ENCODE assay signal across 8 cellular contexts in genomic region chr12:123602651-123603195, GRCh38. TPM values are rescaled to one million over a fixed set of nuclear protein-coding genes. Genes with fewer than 3 reads are reported as not detected.
DNase-seq lines count a peak whose midpoint lies in the region; ATAC-seq, FAIRE-seq and TF ChIP-seq lines count a peak whose summit lies in the region.

No MANE protein-coding gene starts in this region.

- H3K36me3 ChIP-seq in RWPE2 (ENCODE audit: low read depth) (peaks cover 50% of the 10 kb centered on the region), pancreas (peaks cover 0 to 9% (median 2%) of the 10 kb centered on the region in 3 donors)

- no peaks in the 10 kb centered on the region for H3K27me3 ChIP-seq in RWPE2 (ENCODE audit: insufficient read depth, poor library complexity, severe bottlenecking)
- no peaks in the 10 kb centered on the region for H3K27me3 ChIP-seq in pancreas

- 7 to 9% methylated on average over 7 of the region's 7 CpGs for WGBS in pancreas, 2 donors

- TF ChIP-seq CTCF in RWPE2 (IDR thresholded peaks at IDR 0.05; ENCODE audit: poor library complexity, severe bottlenecking) (no peak), epithelial cell of esophagus (IDR thresholded peaks at IDR 0.05; ENCODE audit: insufficient read depth, low read depth, low read length, missing control alignments) (no peak), pancreas (IDR thresholded peaks at IDR 0.05) (no peak)

- ATAC-seq in activated T-cell treated with anti-CD3 and anti-CD28 coated beads, Interleukin-2, amount 50 U/mL, for 4 hours = peak; percentile 15
- peak; percentile 3; the same call in 1 of the 3 replicates for ATAC-seq in RWPE2 (ENCODE audit: low read depth)
- peak in 1 of 4 donors; percentile 2 for ATAC-seq in pancreas
- no peak for ATAC-seq in GM21367 (IDR thresholded peaks at IDR 0.05; ENCODE audit: unreplicated experiment)

- H3K4me1 Mint-ChIP-seq in activated T-cell treated with anti-CD3 and anti-CD28 coated beads, Interleukin-2, amount 50 U/mL, for 4 hours (ENCODE audit: low read depth) = peaks cover 25% of the 10 kb centered on the region

- DNase-seq in activated T-cell treated with anti-CD3 and anti-CD28 coated beads, Interleukin-2, amount 50 U/mL, for 4 hours = no peak
- DNase-seq in activated T-cell treated with anti-CD3 and anti-CD28 coated beads for 4 hours = no peak
- DNase-seq in RWPE2 (ENCODE audit: low spot score) = no peak
- DNase-seq in epithelial cell of esophagus (ENCODE audit: low read depth) = no peak
- DNase-seq in pancreas = no peak
- DNase-seq in activated CD4-positive, CD25-positive, alpha-beta regulatory T cell treated with anti-CD3 and anti-CD28 coated beads, Interleukin-2, amount 50 U/mL, for 72 hours = no peak
- no peak for DNase-seq in ACHN

- intact Hi-C loops in pancreas (cut with DNase I) = no loop called here

- H3K4me3 ChIP-seq in RWPE2 (ENCODE audit: severe bottlenecking) (peak overlapping the region; percentile 83), epithelial cell of esophagus (ENCODE audit: low read length) (peak overlapping the region; percentile 98), pancreas (peak overlapping the region; percentile 93 to 99 (median 98))

- H3K36me3 Mint-ChIP-seq in activated T-cell treated with anti-CD3 and anti-CD28 coated beads, Interleukin-2, amount 50 U/mL, for 4 hours (ENCODE audit: insufficient read depth) = peaks cover 22% of the 10 kb centered on the region

- peak overlapping the region; percentile 84 for H3K4me3 Mint-ChIP-seq in activated T-cell treated with anti-CD3 and anti-CD28 coated beads, Interleukin-2, amount 50 U/mL, for 4 hours

- H3K4me1 ChIP-seq in RWPE2 (ENCODE audit: insufficient read depth, poor library complexity, severe bottlenecking) = no peaks in the 10 kb centered on the region
- peaks cover 0 to 7% (median 0%) of the 10 kb centered on the region in 3 donors for H3K4me1 ChIP-seq in pancreas

- H3K27ac ChIP-seq in RWPE2 (ENCODE audit: poor library complexity, severe bottlenecking) (peak overlapping the region; percentile 31), pancreas (peak overlapping the region in 2 of 4 donors; percentile 87 to 89)

- in situ Hi-C loops in ACHN (cut with HindIII; ENCODE audit: low pct_ligation_motif_present, low pct_unique_long_range_greater_than_20kb, low sequenced_read_pairs) = no loop called here

- H3K9me3 ChIP-seq in RWPE2 (ENCODE audit: severe bottlenecking) (no peaks in the 10 kb centered on the region), pancreas (no peaks in the 10 kb centered on the region)

- FAIRE-seq in pancreas (lab: Jason Lieb, UNC) = no peak

- no peaks in the 10 kb centered on the region for H3K27me3 Mint-ChIP-seq in activated T-cell treated with anti-CD3 and anti-CD28 coated beads, Interleukin-2, amount 50 U/mL, for 4 hours (ENCODE audit: low read depth)

- H3K9me3 Mint-ChIP-seq in activated T-cell treated with anti-CD3 and anti-CD28 coated beads, Interleukin-2, amount 50 U/mL, for 4 hours = no peaks in the 10 kb centered on the region

RNA-seq across cellular contexts. Expression of gene DDX55, which starts 0.8 kb away (rescaled TPM):
- 10 to 100 TPM; 69.2 to 75.7 (median 69.3) TPM for total RNA-seq in activated T-cell treated with anti-CD3 and anti-CD28 coated beads, Interleukin-2, amount 50 U/mL, for 4 hours
- total RNA-seq in pancreas = 10 to 100 TPM in 3 of 6 donors, 1 to 10 TPM in 3; 6.6 to 13.0 (median 10.1) TPM
- polyA plus RNA-seq in pancreas = 10 to 100 TPM; 15.0 to 21.8 TPM

RNA-seq across cellular contexts. Expression of gene TMED2, which starts 18.4 kb away (rescaled TPM):
- 100 to 1,000 TPM; 204 to 222 (median 206) TPM for total RNA-seq in activated T-cell treated with anti-CD3 and anti-CD28 coated beads, Interleukin-2, amount 50 U/mL, for 4 hours
- 100 to 1,000 TPM; 148 to 245 (median 228) TPM for total RNA-seq in pancreas
- 10 to 100 TPM; 36.2 to 89.1 TPM for polyA plus RNA-seq in pancreas

RNA-seq across cellular contexts. Expression of gene EIF2B1, which starts 30.8 kb away (rescaled TPM):
- 100 to 1,000 TPM; 112 to 117 (median 117) TPM for total RNA-seq in activated T-cell treated with anti-CD3 and anti-CD28 coated beads, Interleukin-2, amount 50 U/mL, for 4 hours
- total RNA-seq in pancreas = 10 to 100 TPM; 15.6 to 26.7 (median 22.8) TPM
- polyA plus RNA-seq in pancreas = 10 to 100 TPM; 17.5 to 28.6 TPM

RNA-seq across cellular contexts. Expression of gene GTF2H3, which starts 30.9 kb away (rescaled TPM):
- total RNA-seq in activated T-cell treated with anti-CD3 and anti-CD28 coated beads, Interleukin-2, amount 50 U/mL, for 4 hours = 10 to 100 TPM; 77.9 to 86.2 (median 78.5) TPM
- 10 to 100 TPM in 2 of 6 donors, 1 to 10 TPM in 4; 5.3 to 12.4 (median 9.1) TPM for total RNA-seq in pancreas
- 1 to 10 TPM; 2.9 to 4.7 TPM for polyA plus RNA-seq in pancreas

Comparison
In these comparisons a context has a peak if more than half of its experiments do, and no peak if none do; other contexts are left out.
1. RNA of gene DDX55, which starts 0.8 kb away (total RNA-seq): 69.2 to 75.7 TPM in activated T-cell treated with anti-CD3 and anti-CD28 coated beads, Interleukin-2, amount 50 U/mL, for 4 hours; 6.6 to 13.0 TPM in pancreas; every median in the first group is over 4 times any median in the second.
2. RNA of gene EIF2B1, which starts 30.8 kb away (total RNA-seq): 112 to 117 TPM in activated T-cell treated with anti-CD3 and anti-CD28 coated beads, Interleukin-2, amount 50 U/mL, for 4 hours; 15.6 to 26.7 TPM in pancreas; every median in the first group is over 4 times any median in the second.
3. Peak in every context shown above with its lines, with median percentiles within 50 percentile points of each other: H3K4me3 ChIP-seq.